ENCODE assay signal across 8 cellular contexts in the genomic region with DNA sequence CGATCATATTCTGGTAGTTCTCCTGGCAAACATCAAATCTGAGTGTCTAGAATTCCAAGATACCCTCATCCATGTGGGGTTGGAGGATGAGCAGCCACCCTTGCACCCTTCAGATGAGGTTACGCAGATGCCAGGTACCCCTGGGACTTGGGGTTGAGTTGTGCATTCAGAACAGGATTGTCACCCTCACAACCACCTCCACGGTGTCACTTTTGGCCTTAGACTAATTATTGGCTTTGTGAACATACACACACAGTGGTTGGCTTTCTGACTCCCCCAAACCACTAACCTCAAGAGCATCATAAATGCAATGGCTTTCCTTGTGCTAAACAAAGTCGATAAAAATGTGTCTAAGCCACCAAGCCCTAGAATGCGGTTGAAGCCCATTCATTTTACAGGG. TPM values are rescaled to one million over a fixed set of nuclear protein-coding genes. Genes with fewer than 3 reads are reported as not detected.
"Had no signal": no experiment of that assay in that cellular context is flagged by ENCODE, and none has a peak within 500 bp of the region (broad histone marks: within the 10 kb centered on the region; RNA-seq: fewer than 3 reads in every experiment).

No MANE protein-coding gene starts in this region.

- ATAC-seq: GM23338, HCT116, HepG2 had no signal

- DNase-seq: HFFc6, IMR-90, KBM-7 had no signal

- H3K9me3 Mint-ChIP-seq: GM23338 had no signal

- H3K27ac Mint-ChIP-seq: GM23338, HFFc6 had no signal

- H3K4me3 ChIP-seq: GM23338, HAP-1 had no signal

- H3K4me3 Mint-ChIP-seq: GM23338, HFFc6 had no signal

RNA-seq across cellular contexts. Expression of gene F13A1, which starts 2.9 kb away (rescaled TPM):
- total RNA-seq: HepG2, HT1080, IMR-90 had no signal
- polyA plus RNA-seq: HepG2, IMR-90 had no signal
